Comparison of ENCODE assay signal across 25 cellular contexts in genomic region chr11:15707194-15707593, GRCh38.
DNase-seq lines count a peak whose midpoint lies in the region; ATAC-seq, FAIRE-seq and TF ChIP-seq lines count a peak whose summit lies in the region.
"Had no signal": no experiment of that assay in that cellular context is flagged by ENCODE, and none has a peak within 500 bp of the region (broad histone marks: within the 10 kb centered on the region; RNA-seq: fewer than 3 reads in every experiment).

No MANE protein-coding gene starts in this region.

- H3K36me3 ChIP-seq in liver (ENCODE audit: control insufficient read depth in 4 of 4, insufficient read depth in 3 of 4, low read depth in 1 of 4, low read length in 3 of 4) (no peaks in the 10 kb centered on the region), HepG2 (replicated peaks in 1 of 2; ENCODE audit: control insufficient read depth in 1 of 2, insufficient read depth in 2 of 2, low read length in 2 of 2) (no peaks in the 10 kb centered on the region), right lobe of liver (no peaks in the 10 kb centered on the region), endodermal cell (ENCODE audit: control insufficient read depth, insufficient read depth, low read length) (no peaks in the 10 kb centered on the region)
- H3K36me3 ChIP-seq: BLaER1 had no signal

- H3K79me2 ChIP-seq in HepG2 (ENCODE audit: insufficient read depth, low read length), result no peaks in the 10 kb centered on the region

- H3K9me3 ChIP-seq in liver (ENCODE audit: control insufficient read depth in 4 of 4, low read length in 3 of 4), result no peaks in the 10 kb centered on the region
- H3K9me3 ChIP-seq in HepG2 (ENCODE audit: low read length), result no peaks in the 10 kb centered on the region
- no peaks in the 10 kb centered on the region for H3K9me3 ChIP-seq in right lobe of liver
- H3K9me3 ChIP-seq in endodermal cell (ENCODE audit: control insufficient read depth, low read length), result peaks cover 22% of the 10 kb centered on the region
- H3K9me3 ChIP-seq: BLaER1 had no signal

- H3K9ac ChIP-seq in liver (ENCODE audit: low read depth in 1 of 2, low read length in 2 of 2) (no peak overlapping the region), HepG2 (ENCODE audit: insufficient read depth, low read depth, low read length) (no peak overlapping the region), endodermal cell (ENCODE audit: extremely low read depth, low read length, poor library complexity, severe bottlenecking) (no peak overlapping the region)
- H3K9ac ChIP-seq: BLaER1, KMS-11 had no signal

- 33% methylated on average over 1 of the region's 1 CpG for WGBS in liver
- 0% methylated on average over 1 of the region's 1 CpG for WGBS in HepG2 (ENCODE audit: low lambda C conversion rate)
- WGBS in right lobe of liver (ENCODE audit: insufficient coverage, low coverage, low lambda C conversion rate, missing lambda C conversion rate), result 33% methylated on average over 1 of the region's 1 CpG
- WGBS in endodermal cell (ENCODE audit: insufficient coverage in 1 of 2, insufficient read length in 1 of 2), 2 experiments, result 92 to 100% methylated on average over 1 of the region's 1 CpG

- H3K4me3 ChIP-seq in liver (ENCODE audit: low read depth in 1 of 3, low read length in 3 of 3) (no peak overlapping the region), HepG2 (replicated peaks in 1 of 3; ENCODE audit: insufficient read depth in 1 of 3, low read depth in 2 of 3, low read length in 3 of 3) (no peak overlapping the region), right lobe of liver (no peak overlapping the region), endodermal cell (ENCODE audit: low read length) (no peak overlapping the region)
- H3K4me3 ChIP-seq: BLaER1, GM23338, PC-9 had no signal

- no peak overlapping the region for H3K4me2 ChIP-seq in HepG2 (ENCODE audit: low read depth, low read length)
- H3K4me2 ChIP-seq: BLaER1, GM23338, KMS-11, PC-9 had no signal

- H3K9me3 Mint-ChIP-seq in endodermal cell, result peaks cover 8% of the 10 kb centered on the region
- H3K9me3 Mint-ChIP-seq: GM23338 had no signal

- TF ChIP-seq CTCF in liver (IDR thresholded peaks at IDR 0.05; ENCODE audit: low read depth, low read length, missing input control), result no peak
- no peak for TF ChIP-seq CTCF in HepG2 (CRISPR knock-in tag; IDR thresholded peaks at IDR 0.05)
- TF ChIP-seq CTCF in right lobe of liver (IDR thresholded peaks at IDR 0.05), result no peak
- TF ChIP-seq CTCF in endodermal cell (conservative IDR thresholded peaks at IDR 0.05), result no peak

- no peak for FAIRE-seq in HepG2 (lab: Jason Lieb, UNC)

- POLR2A ChIA-PET in HepG2 (lab: Yijun Ruan, JAX), result no interaction called here

- H3K4me1 Mint-ChIP-seq in endodermal cell, result peaks cover 37% of the 10 kb centered on the region
- H3K4me1 Mint-ChIP-seq: CD4-positive, alpha-beta memory T cell had no signal

- DNase-seq in DMS53 (lab: John Stamatoyannopoulos, UW), result peak; percentile 79
- no peak for DNase-seq in DMS53 treated with DMSO at 0.1 percent for 48 hours (lab: John Stamatoyannopoulos, UW; ENCODE audit: unreplicated experiment)
- no peak for DNase-seq in HepG2 (ENCODE audit: low spot score)
- peak in 2 of 3 donors; percentile 25 to 51 for DNase-seq in right lobe of liver
- no peak for DNase-seq in hippocampal formation (lab: John Stamatoyannopoulos, UW)
- DNase-seq in endodermal cell, result no peak
- no peak for DNase-seq in NCI-H2171 treated with DMSO at 0.1 percent for 48 hours (lab: John Stamatoyannopoulos, UW)
- DNase-seq: ACHN; CD4-positive, alpha-beta memory T cell; EL; GF-D8; HCEC 1CT; MV-4-11; NCI-H1436; NCI-H187 treated with DMSO at 0.1 percent for 48 hours; NCI-H2171; NCI-H526 treated with DMSO at 0.1 percent for 48 hours; PC-9; RPMI8226; SHP77 had no signal

- H3K27me3 ChIP-seq in liver (ENCODE audit: control insufficient read depth in 4 of 4, insufficient read depth in 4 of 4, low read length in 3 of 4) (no peaks in the 10 kb centered on the region), HepG2 (ENCODE audit: control insufficient read depth in 1 of 2, insufficient read depth in 2 of 2, low read length in 2 of 2) (peaks cover 0 to 3% of the 10 kb centered on the region in 2 experiments; a peak in 1 of 5 replicates), right lobe of liver (no peaks in the 10 kb centered on the region), endodermal cell (ENCODE audit: control insufficient read depth, insufficient read depth, low read length, poor library complexity, severe bottlenecking) (no peaks in the 10 kb centered on the region)
- H3K27me3 ChIP-seq: BLaER1 had no signal

- H3K27me3 Mint-ChIP-seq in endodermal cell (ENCODE audit: insufficient read depth), result peaks cover 8% of the 10 kb centered on the region
- H3K27me3 Mint-ChIP-seq: CD4-positive, alpha-beta memory T cell had no signal

- H3K27ac ChIP-seq in liver (ENCODE audit: low read depth in 1 of 2, low read length in 2 of 2) (peak overlapping the region; percentile 45 to 49), HepG2 (ENCODE audit: extremely low read length, insufficient read depth, low read length) (no peak overlapping the region), right lobe of liver (peak overlapping the region in 2 of 3 donors; percentile 47 to 64), endodermal cell (ENCODE audit: low read depth, low read length) (no peak overlapping the region)
- H3K27ac ChIP-seq: 22Rv1, BLaER1, KMS-11, PC-9 had no signal

- no peak overlapping the region for H2AFZ ChIP-seq in HepG2 (ENCODE audit: low read length)
- H2AFZ ChIP-seq: GM23338, PC-9 had no signal

- intact Hi-C loops in HepG2 (cut with micrococcal nuclease; ENCODE audit: unreplicated experiment), result no loop called here
- intact Hi-C loops in right lobe of liver (cut with DNase I), result no loop called here

- no peaks in the 10 kb centered on the region for H3K36me3 Mint-ChIP-seq in endodermal cell (ENCODE audit: low read depth)
- H3K36me3 Mint-ChIP-seq: CD4-positive, alpha-beta memory T cell had no signal

- CTCF ChIA-PET in HepG2 (lab: Yijun Ruan, JAX; ENCODE audit: low intra/inter-chr PET ratio, low total read pairs), result no interaction called here

- TF ChIP-seq RAD21 in liver (IDR thresholded peaks at IDR 0.05) (no peak), HepG2 (CRISPR knock-in tag; IDR thresholded peaks at IDR 0.05) (no peak)

- H3K4me1 ChIP-seq in liver (ENCODE audit: control insufficient read depth in 4 of 4, insufficient read depth in 4 of 4, low read length in 3 of 4), result peaks cover 9 to 28% (median 19%) of the 10 kb centered on the region in 4 donors
- peaks cover 10% of the 10 kb centered on the region for H3K4me1 ChIP-seq in HepG2 (ENCODE audit: insufficient read depth, low read length)
- peaks cover 0 to 36% (median 14%) of the 10 kb centered on the region in 4 donors for H3K4me1 ChIP-seq in right lobe of liver
- H3K4me1 ChIP-seq in endodermal cell (ENCODE audit: control insufficient read depth, insufficient read depth, low read length), result peaks cover 17% of the 10 kb centered on the region
- H3K4me1 ChIP-seq: BLaER1 had no signal

- H3K4me3 Mint-ChIP-seq in endodermal cell, result no peak overlapping the region
- H3K4me3 Mint-ChIP-seq: CD4-positive, alpha-beta memory T cell; GM23338 had no signal

- no peak for TF ChIP-seq EP300 in HepG2 (IDR thresholded peaks at IDR 0.05; ENCODE audit: low read depth in 2 of 2, low read length in 2 of 2)
- TF ChIP-seq EP300 in HepG2 (CRISPR knock-in tag; IDR thresholded peaks at IDR 0.05; ENCODE audit: borderline replicate concordance), result no peak

- in situ Hi-C loops in HepG2 (cut with HindIII; ENCODE audit: extremely low pct_ligation_motif_present, low pct_unique_long_range_greater_than_20kb), result no loop called here

- ATAC-seq in HepG2, result no peak
- peak; percentile 19 to 48 (median 34) for ATAC-seq in right lobe of liver
- ATAC-seq: GM23338 had no signal

- TF ChIP-seq POLR2A in HepG2 (IDR thresholded peaks at IDR 0.05; ENCODE audit: insufficient read depth in 1 of 2, low read depth in 2 of 2, low read length in 2 of 2), result no peak
- no peak for TF ChIP-seq POLR2A in right lobe of liver (IDR thresholded peaks at IDR 0.05)

- no peaks in the 10 kb centered on the region for H4K20me1 ChIP-seq in HepG2 (ENCODE audit: insufficient read depth, low read length)
- H4K20me1 ChIP-seq: BLaER1 had no signal

- no TSS peak for BruUV-seq in HepG2 (replicated peaks; lab: Mats Ljungman, UMichigan)

- H3K27ac Mint-ChIP-seq in endodermal cell, result no peak overlapping the region
- H3K27ac Mint-ChIP-seq: CD4-positive, alpha-beta memory T cell; GM23338 had no signal

TF ChIP-seq in liver, 16 proteins besides CTCF, POLR2A, EP300 and RAD21:
- TF ChIP-seq FOXA2 (IDR thresholded peaks at IDR 0.05), result no peak
- TF ChIP-seq NR2F2 (IDR thresholded peaks at IDR 0.05), result no peak
- no peak for TF ChIP-seq EGR1 (IDR thresholded peaks at IDR 0.05; ENCODE audit: low read depth in 2 of 2)
- no peak for TF ChIP-seq GABPA (IDR thresholded peaks at IDR 0.05 in 1 of 2, conservative IDR thresholded peaks at IDR 0.05 in 1 of 2)
- no peak for TF ChIP-seq JUND (IDR thresholded peaks at IDR 0.05)

TF ChIP-seq in HepG2, 621 proteins besides CTCF, POLR2A, EP300 and RAD21 (continues in another document):
- TF ChIP-seq TCF7 (IDR thresholded peaks at IDR 0.05; ENCODE audit: low read depth), result no peak
- TF ChIP-seq TMF1 (CRISPR knock-in tag; IDR thresholded peaks at IDR 0.05; ENCODE audit: low read depth), result no peak
- no peak for TF ChIP-seq ZNF557 (CRISPR knock-in tag; IDR thresholded peaks at IDR 0.05)
- TF ChIP-seq NPAS2 (CRISPR knock-in tag; IDR thresholded peaks at IDR 0.05; ENCODE audit: borderline replicate concordance), result no peak
- TF ChIP-seq, protein P1, sequence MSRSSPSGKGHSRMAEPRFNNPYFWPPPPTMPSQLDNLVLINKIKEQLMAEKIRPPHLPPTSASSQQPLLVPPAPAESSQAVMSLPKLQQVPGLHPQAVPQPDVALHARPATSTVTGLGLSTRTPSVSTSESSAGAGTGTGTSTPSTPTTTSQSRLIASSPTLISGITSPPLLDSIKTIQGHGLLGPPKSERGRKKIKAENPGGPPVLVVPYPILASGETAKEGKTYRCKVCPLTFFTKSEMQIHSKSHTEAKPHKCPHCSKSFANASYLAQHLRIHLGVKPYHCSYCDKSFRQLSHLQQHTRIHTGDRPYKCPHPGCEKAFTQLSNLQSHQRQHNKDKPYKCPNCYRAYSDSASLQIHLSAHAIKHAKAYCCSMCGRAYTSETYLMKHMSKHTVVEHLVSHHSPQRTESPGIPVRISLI (CRISPR knock-in tag; IDR thresholded peaks at IDR 0.05; ENCODE audit: borderline replicate concordance), result no peak

Comparison
In these comparisons a context has a peak if more than half of its experiments do, and no peak if none do; other contexts are left out.
1. DNase-seq: peak in DMS53 (single experiment) and right lobe of liver (2 of 3); none in DMS53 treated with DMSO at 0.1 percent for 48 hours (single experiment), HepG2 (single experiment), hippocampal formation (0 of 2), endodermal cell (single experiment) and NCI-H2171 treated with DMSO at 0.1 percent for 48 hours (single experiment).
2. H3K27ac ChIP-seq: peak in liver (2 of 2) and right lobe of liver (2 of 3); none in HepG2 (single experiment) and endodermal cell (single experiment).